ENCODE assay signal across 2 cellular contexts in the genomic region with DNA sequence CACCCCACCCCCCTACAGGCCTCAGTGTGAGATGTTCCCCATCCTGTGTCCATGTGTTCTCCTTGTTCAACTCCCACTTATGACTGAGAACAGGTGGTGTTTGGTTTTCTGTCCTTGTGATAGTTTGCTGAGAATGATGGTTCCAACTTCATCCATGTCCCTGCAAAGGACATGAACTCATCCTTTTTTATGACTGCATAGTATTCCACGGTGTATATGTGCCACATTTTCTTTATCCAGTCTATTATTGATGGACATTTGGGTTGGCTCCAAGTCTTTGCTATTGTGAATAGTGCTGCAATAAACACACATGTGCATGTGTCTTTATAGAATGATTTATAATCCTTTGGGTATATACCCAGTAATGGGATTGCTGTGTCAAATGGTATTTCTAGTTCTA. TPM values are rescaled to one million over a fixed set of nuclear protein-coding genes. Genes with fewer than 3 reads are reported as not detected.
DNase-seq lines count a peak whose midpoint lies in the region; ATAC-seq, FAIRE-seq and TF ChIP-seq lines count a peak whose summit lies in the region.
"Not testable (repeated sequence)": the region's sequence is repeated elsewhere in the genome, so short reads cannot be mapped to it uniquely, and the experiment has no call there.

No MANE protein-coding gene starts in this region.

- not testable (repeated sequence) for TF ChIP-seq CTCF in HEK293 (tag by site-specific recombination; IDR thresholded peaks at IDR 0.05); K562 (IDR thresholded peaks at IDR 0.05 in 2 of 3, conservative IDR thresholded peaks at IDR 0.05 in 1 of 3; ENCODE audit: insufficient read depth in 2 of 3, low read depth in 1 of 3, low read length in 3 of 3)

- 0% methylated on average over 1 of the region's 1 CpG for WGBS in K562 (ENCODE audit: insufficient coverage, low coverage, missing lambda C conversion rate)

- BruUV-seq in K562 (replicated peaks; lab: Mats Ljungman, UMichigan): not testable (repeated sequence)

- intact Hi-C loops in K562 (cut with micrococcal nuclease): not testable (repeated sequence)

- not testable (repeated sequence) for TF ChIP-seq POLR2A in K562 (conservative IDR thresholded peaks at IDR 0.05)

- not testable (repeated sequence) for ATAC-seq in K562

- H4K20me1 ChIP-seq in K562 (replicated peaks; ENCODE audit: control insufficient read depth, insufficient read depth, low read length): not testable (repeated sequence)

- DNase-seq in K562 (ENCODE audit: extremely low read depth in 1 of 4, low spot score in 3 of 4): not testable (repeated sequence)

- H3K27ac ChIP-seq in HEK293 (ENCODE audit: extremely low read depth, low read depth, low read length); K562 (ENCODE audit: extremely low read depth, low read depth, low read length): not testable (repeated sequence)

- not testable (repeated sequence) for H3K27me3 ChIP-seq in K562 (ENCODE audit: control insufficient read depth in 2 of 2, insufficient read depth in 2 of 2, low read length in 2 of 2)

- FAIRE-seq in K562 (lab: Jason Lieb, UNC): not testable (repeated sequence)

- H2AFZ ChIP-seq in K562 (ENCODE audit: low read depth, low read length): not testable (repeated sequence)

- H3K4me2 ChIP-seq in K562 (ENCODE audit: insufficient read depth, low read length): not testable (repeated sequence)

- TF ChIP-seq RAD21 in K562 (CRISPR knock-in tag; conservative IDR thresholded peaks at IDR 0.05 in 1 of 2, IDR thresholded peaks at IDR 0.05 in 1 of 2): not testable (repeated sequence)

- POLR2A ChIA-PET in HEK293 (lab: Yijun Ruan, JAX); K562 (lab: Yijun Ruan, JAX): not testable (repeated sequence)

- H3K4me3 ChIP-seq in HEK293 (ENCODE audit: low read depth, low read length); K562: not testable (repeated sequence)

- CTCF ChIA-PET in HEK293 (lab: Yijun Ruan, JAX); K562 (lab: Yijun Ruan, JAX; ENCODE audit: low intra/inter-chr PET ratio): not testable (repeated sequence)

- not testable (repeated sequence) for H3K9me3 ChIP-seq in HEK293 (ENCODE audit: control insufficient read depth, insufficient read depth, low read depth, low read length); K562 (replicated peaks; ENCODE audit: control insufficient read depth, insufficient read depth, low read depth, low read length)

- not testable (repeated sequence) for H3K4me1 ChIP-seq in HEK293 (ENCODE audit: control insufficient read depth, insufficient read depth, low read length); K562 (replicated peaks in 1 of 2; ENCODE audit: control insufficient read depth in 2 of 2, insufficient read depth in 2 of 2, low read length in 2 of 2)

- H3K79me2 ChIP-seq in K562 (ENCODE audit: control insufficient read depth, insufficient read depth, low read length): not testable (repeated sequence)

- in situ Hi-C loops in K562 (cut with MboI): not testable (repeated sequence)

- H3K36me3 ChIP-seq in HEK293 (ENCODE audit: control insufficient read depth in 2 of 2, insufficient read depth in 1 of 2, low read length in 2 of 2); K562 (ENCODE audit: control insufficient read depth, insufficient read depth, low read length): not testable (repeated sequence)

- not testable (repeated sequence) for TF ChIP-seq EP300 in K562 (IDR thresholded peaks at IDR 0.05; ENCODE audit: low read length)

- H3K9me1 ChIP-seq in K562 (ENCODE audit: control insufficient read depth, insufficient read depth, low read length): not testable (repeated sequence)

- H3K9ac ChIP-seq in K562 (ENCODE audit: insufficient read depth in 1 of 2, low read depth in 2 of 2, low read length in 2 of 2): not testable (repeated sequence)

TF ChIP-seq in HEK293, 187 proteins besides CTCF, POLR2A, EP300 and RAD21:
- TF ChIP-seq ZNF146 (tag by site-specific recombination; IDR thresholded peaks at IDR 0.05): peak; percentile 51; the same call in 1 of the 2 replicates

TF ChIP-seq in K562, 482 proteins besides CTCF, POLR2A, EP300 and RAD21:
- peak; percentile 50 for TF ChIP-seq ZNF146 (CRISPR knock-in tag; IDR thresholded peaks at IDR 0.05; ENCODE audit: unreplicated experiment)

RNA-seq across cellular contexts. Expression of gene PHF14, which starts 13.4 kb away (rescaled TPM):
- 29.9 and 123 TPM in 2 replicates for total RNA-seq in K562 (2011; cell fraction: chromatin; rRNA removed; ENCODE audit: low replicate concordance)
- 13.3 and 20.3 TPM in 2 replicates for total RNA-seq in K562 (2011; cell fraction: nucleolus; rRNA removed)
- 35.9 and 73.1 TPM in 2 replicates for total RNA-seq in K562 (2011; cell fraction: nucleoplasm; rRNA removed)
- total RNA-seq in K562 (2014; rRNA removed): 41.1 and 45.9 TPM in 2 replicates
- 59.3 and 63.2 TPM in 2 replicates for total RNA-seq in K562 (2014; rRNA removed; fragmentation: Illumina TruSeq; extraction: Trizol)
- 66.9 and 67.6 TPM in 2 replicates for total RNA-seq in K562 (2015; rRNA removed; fragmentation: Illumina TruSeq; extraction: Trizol)
- total RNA-seq in K562 (2021): 42.0 and 43.8 TPM in 2 replicates
- 29.2 and 38.1 TPM in 2 replicates for polyA plus RNA-seq in K562 (2011; rRNA removed)
- polyA plus RNA-seq in K562 (2011; cell fraction: cytosol; rRNA removed): 7.8 and 11.5 TPM in 2 replicates
- 14.5 and 26.3 TPM in 2 replicates for polyA plus RNA-seq in K562 (2011; cell fraction: nucleus; rRNA removed)
- polyA plus RNA-seq in K562 (2012): 17.7 and 35.7 TPM in 2 replicates
- polyA plus RNA-seq in K562 (2014; fragmentation: Illumina TruSeq; extraction: Trizol): 31.3 and 41.4 TPM in 2 replicates
- 10 to 100 TPM; 27.5 to 27.9 TPM for polyA plus RNA-seq in K562 (2014; fragmentation: Nextera tagmentation; extraction: Ambion mirVana)
- 29.5 and 41.1 TPM in 2 replicates for polyA plus RNA-seq in K562 (2014; rRNA removed)
- 105 and 119 TPM in 2 replicates for polyA minus RNA-seq in K562 (2011; rRNA and poly(A)+ RNA removed)
- polyA minus RNA-seq in K562 (2011; cell fraction: cytosol; rRNA and poly(A)+ RNA removed): 19.0 and 19.7 TPM in 2 replicates
- 68.8 and 136 TPM in 2 replicates for polyA minus RNA-seq in K562 (2011; cell fraction: nucleus; rRNA and poly(A)+ RNA removed)
